In the genomic region with DNA sequence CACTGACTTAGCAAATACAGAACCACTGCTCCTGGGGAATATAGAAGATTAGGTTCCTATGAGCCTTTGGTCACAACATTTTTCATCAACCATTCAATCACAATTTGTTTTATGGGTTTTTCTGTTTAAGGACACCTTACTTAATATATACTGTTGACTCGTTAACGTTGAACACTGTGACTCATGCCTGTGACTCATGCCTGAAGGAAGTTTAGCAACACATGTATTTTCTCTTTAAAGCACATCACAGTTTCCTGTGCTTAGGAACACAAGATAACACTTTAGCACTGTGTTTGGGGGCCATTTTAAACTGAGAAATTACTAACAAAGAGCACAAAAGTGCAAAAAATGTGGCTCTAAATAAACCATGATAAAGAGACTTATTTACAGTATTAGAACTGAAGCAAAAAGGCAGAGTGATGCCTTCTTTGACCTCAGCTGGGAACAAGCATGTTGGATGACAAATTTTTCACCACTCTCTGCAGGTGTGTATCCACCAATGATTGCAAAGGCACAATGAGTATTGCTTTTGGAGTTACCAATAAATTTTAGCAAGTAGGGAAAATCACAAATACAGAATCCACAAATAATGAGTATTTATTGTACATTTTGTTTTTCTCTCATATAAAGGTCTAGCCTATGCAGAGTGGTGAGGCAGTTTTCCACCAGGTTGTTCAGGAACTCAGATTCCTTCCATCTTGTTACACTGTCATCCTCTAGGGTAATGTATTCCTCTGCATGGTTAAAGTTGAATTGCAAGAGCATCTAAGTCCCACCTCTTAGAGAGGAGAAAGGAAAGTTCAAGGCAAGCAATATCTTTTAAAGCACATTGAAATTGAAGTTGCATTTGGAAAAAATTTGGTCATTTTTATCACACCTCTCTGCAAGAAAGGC, we compare ENCODE assay signal across 8 cellular contexts. TPM values are rescaled to one million over a fixed set of nuclear protein-coding genes. Genes with fewer than 3 reads are reported as not detected.
DNase-seq lines count a peak whose midpoint lies in the region; ATAC-seq, FAIRE-seq and TF ChIP-seq lines count a peak whose summit lies in the region.

No MANE protein-coding gene starts in this region.

- H3K9me3 ChIP-seq in small intestine (ENCODE audit: control insufficient read depth, low read depth), result no peaks in the 10 kb centered on the region
- no peaks in the 10 kb centered on the region for H3K9me3 ChIP-seq in WERI-Rb-1 (ENCODE audit: severe bottlenecking)

- WGBS in small intestine, 3 donors, result 0 to 4% (median 2%) methylated on average over 2 of the region's 2 CpGs

- H3K27me3 ChIP-seq in small intestine (ENCODE audit: control insufficient read depth in 2 of 2, insufficient read depth in 2 of 2, low read length in 2 of 2), result no peaks in the 10 kb centered on the region
- no peaks in the 10 kb centered on the region for H3K27me3 ChIP-seq in WERI-Rb-1 (ENCODE audit: insufficient read depth, low read depth, severe bottlenecking)

- H3K36me3 Mint-ChIP-seq in activated CD4-positive, alpha-beta T cell treated with anti-CD3 and anti-CD28 coated beads, Interleukin-2, amount 10 ng/mL, durations not matched to agents 24 days and 14 days (ENCODE audit: low read depth), result peaks cover 13% of the 10 kb centered on the region

- no peak for FAIRE-seq in small intestine (lab: Jason Lieb, UNC)

- H3K4me1 ChIP-seq in small intestine (ENCODE audit: control insufficient read depth in 2 of 2, insufficient read depth in 1 of 2, low read depth in 1 of 2, low read length in 1 of 2), result no peaks in the 10 kb centered on the region

- H3K36me3 ChIP-seq in small intestine (ENCODE audit: control insufficient read depth in 2 of 2, insufficient read depth in 2 of 2, low read length in 2 of 2) (no peaks in the 10 kb centered on the region), WERI-Rb-1 (peaks cover 6% of the 10 kb centered on the region; the same call in 1 of the 2 replicates)

- no peak for TF ChIP-seq CTCF in epithelial cell of proximal tubule (conservative IDR thresholded peaks at IDR 0.05; ENCODE audit: low read depth, low read length)
- TF ChIP-seq CTCF in WERI-Rb-1 (IDR thresholded peaks at IDR 0.05; ENCODE audit: low read depth, low read length), result no peak

- H3K4me1 Mint-ChIP-seq in activated CD4-positive, alpha-beta T cell treated with anti-CD3 and anti-CD28 coated beads, Interleukin-2, amount 10 ng/mL, durations not matched to agents 24 days and 14 days, result peaks cover 16% of the 10 kb centered on the region

- peaks cover 14% of the 10 kb centered on the region for H3K9me3 Mint-ChIP-seq in activated CD4-positive, alpha-beta T cell treated with anti-CD3 and anti-CD28 coated beads, Interleukin-2, amount 10 ng/mL, durations not matched to agents 24 days and 14 days

- peaks cover 7% of the 10 kb centered on the region for H3K27me3 Mint-ChIP-seq in activated CD4-positive, alpha-beta T cell treated with anti-CD3 and anti-CD28 coated beads, Interleukin-2, amount 10 ng/mL, durations not matched to agents 24 days and 14 days

- intact Hi-C loops in activated CD4-positive, alpha-beta T cell treated with anti-CD3 and anti-CD28 coated beads, Interleukin-2, amount 10 ng/mL, durations not matched to agents 24 days and 14 days (cut with micrococcal nuclease), result no loop called here

- DNase-seq in AML-193 (lab: John Stamatoyannopoulos, UW), result peak; percentile 91 to 95
- DNase-seq in Jurkat, Clone E6-1 (ENCODE audit: low read depth, low spot score), result peak; percentile 41
- DNase-seq in activated CD4-positive, alpha-beta T cell treated with anti-CD3 and anti-CD28 coated beads, Interleukin-2, amount 10 ng/mL, durations not matched to agents 24 days and 14 days, result peak; percentile 79
- DNase-seq in epithelial cell of proximal tubule (ENCODE audit: low read depth), result peak; percentile 76
- peak; percentile 73 for DNase-seq in small intestine
- no peak for DNase-seq in WERI-Rb-1

- H3K27ac ChIP-seq in small intestine (ENCODE audit: low read depth in 1 of 2, low read length in 1 of 2) (no peak overlapping the region), WERI-Rb-1 (no peak overlapping the region)

- peak overlapping the region; percentile 92 for H3K27ac Mint-ChIP-seq in activated CD4-positive, alpha-beta T cell treated with anti-CD3 and anti-CD28 coated beads, Interleukin-2, amount 10 ng/mL, durations not matched to agents 24 days and 14 days

- peak overlapping the region; percentile 26 for H3K4me3 Mint-ChIP-seq in activated CD4-positive, alpha-beta T cell treated with anti-CD3 and anti-CD28 coated beads, Interleukin-2, amount 10 ng/mL, durations not matched to agents 24 days and 14 days

- ATAC-seq in GM18907 (IDR thresholded peaks at IDR 0.05; ENCODE audit: unreplicated experiment) (no peak), GM19324 (IDR thresholded peaks at IDR 0.05; ENCODE audit: low FRiP score, unreplicated experiment) (no peak)

- no peak overlapping the region for H3K4me3 ChIP-seq in Jurkat, Clone E6-1 (ENCODE audit: low read length)
- H3K4me3 ChIP-seq in epithelial cell of proximal tubule (ENCODE audit: low read depth, low read length) (no peak overlapping the region), small intestine (ENCODE audit: low read depth in 1 of 2, low read length in 2 of 2) (no peak overlapping the region), WERI-Rb-1 (ENCODE audit: low read depth, low read length) (no peak overlapping the region)

RNA-seq across cellular contexts. Expression of gene FGFBP3, which starts 7.3 kb away (rescaled TPM):
- polyA plus RNA-seq in Jurkat, Clone E6-1 (2012; ENCODE audit: insufficient read depth, insufficient read length), result 2.3 TPM
- 2.5 and 2.7 TPM in 2 replicates for total RNA-seq in activated CD4-positive, alpha-beta T cell treated with anti-CD3 and anti-CD28 coated beads, Interleukin-2, amount 10 ng/mL, durations not matched to agents 24 days and 14 days
- total RNA-seq in epithelial cell of proximal tubule, result 0.12 and 1.2 TPM in 2 replicates
- under 1 TPM; 0.22 to 0.67 (median 0.54) TPM for polyA plus RNA-seq in small intestine

RNA-seq across cellular contexts. Expression of gene BTAF1, which starts 21.5 kb away (rescaled TPM):
- polyA plus RNA-seq in Jurkat, Clone E6-1 (2012; ENCODE audit: insufficient read depth, insufficient read length), result 34.1 TPM
- total RNA-seq in activated CD4-positive, alpha-beta T cell treated with anti-CD3 and anti-CD28 coated beads, Interleukin-2, amount 10 ng/mL, durations not matched to agents 24 days and 14 days, result 63.9 and 67.1 TPM in 2 replicates
- total RNA-seq in epithelial cell of proximal tubule, result 19.2 and 35.2 TPM in 2 replicates
- polyA plus RNA-seq in small intestine, result 1 to 10 TPM; 4.6 to 6.1 (median 6.0) TPM
